28 cellular contexts compared by ENCODE assay signal in the genomic region with DNA sequence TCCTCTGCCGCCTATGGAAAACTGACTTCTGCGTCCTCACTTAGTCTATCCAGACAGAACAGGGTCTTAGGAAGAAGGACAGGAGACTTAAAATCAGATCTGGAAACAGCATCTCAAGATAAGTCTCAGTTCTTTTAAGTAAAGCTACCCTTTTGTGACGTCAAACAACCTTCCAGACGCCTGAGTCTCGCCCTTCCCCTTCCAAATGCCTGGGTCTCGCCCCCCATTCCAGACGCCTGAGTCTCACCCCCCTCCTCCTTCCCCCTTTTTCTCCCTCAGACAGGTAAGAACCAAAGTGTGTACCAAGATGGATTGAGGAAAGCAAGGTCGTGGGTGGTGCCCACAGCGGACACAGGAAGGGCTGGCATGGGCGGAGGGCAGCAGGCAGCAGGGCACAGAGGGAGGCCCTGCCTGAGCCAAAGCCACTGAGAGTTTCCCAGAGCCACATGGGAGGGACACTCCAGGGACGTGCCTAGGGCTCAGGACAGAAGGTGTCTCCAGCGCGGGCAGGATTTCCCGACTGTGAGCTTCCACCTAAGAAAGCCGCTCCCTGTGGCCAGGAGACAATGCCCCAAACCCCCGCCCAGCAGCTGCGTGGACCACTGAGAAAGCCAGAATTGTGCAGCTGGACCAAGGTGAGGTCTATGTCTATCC. TPM values are rescaled to one million over a fixed set of nuclear protein-coding genes. Genes with fewer than 3 reads are reported as not detected.
A peak's percentile ranks its signal among the peaks of the same experiment; 100 is the strongest.
DNase-seq lines count a peak whose midpoint lies in the region; ATAC-seq and TF ChIP-seq lines count a peak whose summit lies in the region.
"Had no signal": no experiment of that assay in that cellular context is flagged by ENCODE, and none has a peak within 500 bp of the region (broad histone marks: within the 10 kb centered on the region; RNA-seq: fewer than 3 reads in every experiment).

No MANE protein-coding gene starts in this region.

- no peak for TF ChIP-seq CTCF in hepatocyte (IDR thresholded peaks at IDR 0.05; ENCODE audit: poor library complexity)
- TF ChIP-seq CTCF in osteocyte (IDR thresholded peaks at IDR 0.05), result no peak
- no peak for TF ChIP-seq CTCF in WTC11 (IDR thresholded peaks at IDR 0.05)
- no peak for TF ChIP-seq CTCF in PC-9 (conservative IDR thresholded peaks at IDR 0.05)

- H3K4me2 ChIP-seq in hepatocyte, result no peak overlapping the region
- no peak overlapping the region for H3K4me2 ChIP-seq in PC-9
- H3K4me2 ChIP-seq: BLaER1 had no signal

- H2AFZ ChIP-seq in hepatocyte, result no peak overlapping the region
- no peak overlapping the region for H2AFZ ChIP-seq in PC-9

- WGBS in hepatocyte (ENCODE audit: low lambda C conversion rate, missing lambda C conversion rate), result 88% methylated on average over 14 of the region's 17 CpGs

- H3K27ac ChIP-seq in hepatocyte (no peak overlapping the region), PC-9 (no peak overlapping the region)
- H3K27ac ChIP-seq: BLaER1, heart left ventricle, skin epidermis, transverse colon had no signal

- no peak overlapping the region for H3K4me3 Mint-ChIP-seq in activated CD8-positive, alpha-beta memory T cell treated with anti-CD3 and anti-CD28 coated beads, Interleukin-2, amount 10 ng/mL, durations not matched to agents 7 days and 5 days
- H3K4me3 Mint-ChIP-seq in osteocyte (ENCODE audit: unreplicated experiment) (no peak overlapping the region), WTC11 (no peak overlapping the region)
- H3K4me3 Mint-ChIP-seq: activated naive CD4-positive, alpha-beta T cell treated with anti-CD3 and anti-CD28 coated beads for 36 hours; effector memory CD8-positive, alpha-beta T cell; naive thymus-derived CD8-positive, alpha-beta T cell had no signal

- DNase-seq in activated CD8-positive, alpha-beta memory T cell treated with anti-CD3 and anti-CD28 coated beads, Interleukin-2, amount 50 U/mL, for 48 hours, result peak; percentile 40
- no peak for DNase-seq in activated CD8-positive, alpha-beta memory T cell treated with anti-CD3 and anti-CD28 coated beads, Interleukin-2, amount 10 ng/mL, durations not matched to agents 7 days and 5 days
- DNase-seq in D341Med (ENCODE audit: low spot score) (peak; percentile 17), hepatocyte (ENCODE audit: low spot score) (peak; percentile 1), osteocyte (ENCODE audit: extremely low spot score, unreplicated experiment) (peak; percentile 75), WTC11 (ENCODE audit: low spot score) (no peak), PC-9 (no peak)
- DNase-seq: activated CD4-positive, alpha-beta T cell treated with anti-CD3 and anti-CD28 coated beads, Interleukin-2, amount 50 U/mL, for 4 hours; activated naive CD4-positive, alpha-beta T cell treated with anti-CD3 and anti-CD28 coated beads for 36 hours; amniotic stem cell; COR-L47; DND-41; effector memory CD8-positive, alpha-beta T cell; foreskin fibroblast; heart left ventricle; left cardiac atrium; midbrain; NCI-H1092 treated with DMSO at 0.1 percent for 48 hours; NCI-H1930; NCI-H526 treated with DMSO at 0.1 percent for 48 hours; nucleus accumbens; stimulated activated CD4-positive, alpha-beta T cell treated with anti-CD3 and anti-CD28 coated beads, Interleukin-1b, Interleukin-23, amount 100 ng/mL, for 48 hours; transverse colon had no signal

- H3K9me2 ChIP-seq in hepatocyte (replicated peaks; ENCODE audit: insufficient read depth) (no peaks in the 10 kb centered on the region), PC-9 (ENCODE audit: insufficient read depth) (no peaks in the 10 kb centered on the region)

- no peaks in the 10 kb centered on the region for H3K27me3 ChIP-seq in hepatocyte
- no peaks in the 10 kb centered on the region for H3K27me3 ChIP-seq in PC-9 (ENCODE audit: insufficient read depth, low read depth)
- H3K27me3 ChIP-seq: BLaER1, heart left ventricle, transverse colon had no signal

- H4K20me1 ChIP-seq in hepatocyte (ENCODE audit: insufficient read depth, poor library complexity, severe bottlenecking) (no peaks in the 10 kb centered on the region), PC-9 (ENCODE audit: insufficient read depth) (0 out of 2 replicates have a peak, but pooled peaks cover 3% of the 10 kb centered on the region)
- H4K20me1 ChIP-seq: BLaER1 had no signal

- no peak overlapping the region for H3K27ac Mint-ChIP-seq in activated CD8-positive, alpha-beta memory T cell treated with anti-CD3 and anti-CD28 coated beads, Interleukin-2, amount 10 ng/mL, durations not matched to agents 7 days and 5 days
- no peak overlapping the region for H3K27ac Mint-ChIP-seq in osteocyte (ENCODE audit: unreplicated experiment)
- no peak overlapping the region for H3K27ac Mint-ChIP-seq in WTC11
- H3K27ac Mint-ChIP-seq: activated naive CD4-positive, alpha-beta T cell treated with anti-CD3 and anti-CD28 coated beads for 36 hours; effector memory CD8-positive, alpha-beta T cell; naive thymus-derived CD8-positive, alpha-beta T cell had no signal

- H3F3A ChIP-seq in PC-9 (ENCODE audit: insufficient read depth, low read depth), result no peaks in the 10 kb centered on the region

- no peaks in the 10 kb centered on the region for H3K36me3 Mint-ChIP-seq in activated CD8-positive, alpha-beta memory T cell treated with anti-CD3 and anti-CD28 coated beads, Interleukin-2, amount 10 ng/mL, durations not matched to agents 7 days and 5 days
- H3K36me3 Mint-ChIP-seq in osteocyte (ENCODE audit: unreplicated experiment), result peaks cover 16% of the 10 kb centered on the region
- no peaks in the 10 kb centered on the region for H3K36me3 Mint-ChIP-seq in WTC11

- H3K4me1 Mint-ChIP-seq in activated CD8-positive, alpha-beta memory T cell treated with anti-CD3 and anti-CD28 coated beads, Interleukin-2, amount 10 ng/mL, durations not matched to agents 7 days and 5 days, result no peaks in the 10 kb centered on the region
- no peaks in the 10 kb centered on the region for H3K4me1 Mint-ChIP-seq in osteocyte (ENCODE audit: unreplicated experiment)
- no peaks in the 10 kb centered on the region for H3K4me1 Mint-ChIP-seq in WTC11

- H3K36me3 ChIP-seq in hepatocyte (replicated peaks; ENCODE audit: insufficient read depth, low read depth) (no peaks in the 10 kb centered on the region), PC-9 (ENCODE audit: low read depth) (peaks cover 6% of the 10 kb centered on the region)
- H3K36me3 ChIP-seq: transverse colon had no signal

- POLR2A ChIA-PET in WTC11 (lab: Charles Lee), result no interaction called here
- POLR2A ChIA-PET in PC-9 (lab: Charles Lee; ENCODE audit: unreplicated experiment), result interaction anchor here (0.6 kb wide), 1 partner anchor 98 kb away, joined by 4 read pairs; no protein-coding TSS in a partner anchor

- ATAC-seq in activated CD8-positive, alpha-beta memory T cell treated with anti-CD3 and anti-CD28 coated beads, Interleukin-2, amount 10 ng/mL, durations not matched to agents 7 days and 5 days, result no peak
- ATAC-seq in GM18502 (IDR thresholded peaks at IDR 0.05; ENCODE audit: poor library complexity, unreplicated experiment), result no peak
- ATAC-seq in WTC11, result no peak
- ATAC-seq: effector memory CD8-positive, alpha-beta T cell; HCT116; heart left ventricle; left cardiac atrium; naive thymus-derived CD8-positive, alpha-beta T cell had no signal

- no peaks in the 10 kb centered on the region for H3K79me2 ChIP-seq in hepatocyte
- H3K79me2 ChIP-seq in PC-9 (ENCODE audit: low read depth), result no peaks in the 10 kb centered on the region

- intact Hi-C loops in PC-9 (cut with micrococcal nuclease; ENCODE audit: unreplicated experiment), result no loop called here

- no peak overlapping the region for H3K4me3 ChIP-seq in hepatocyte
- H3K4me3 ChIP-seq in PC-9, result no peak overlapping the region
- H3K4me3 ChIP-seq: BLaER1, heart left ventricle, skin epidermis, transverse colon had no signal

- no TSS peak for BruUV-seq in PC-9 (replicated peaks; lab: Mats Ljungman, UMichigan)

- CTCF ChIA-PET in activated CD8-positive, alpha-beta memory T cell treated with anti-CD3 and anti-CD28 coated beads, Interleukin-2, amount 10 ng/mL, durations not matched to agents 7 days and 5 days (lab: Charles Lee), result interaction anchor here (1.1 kb wide), 1 partner anchor 11 kb away, joined by 3 read pairs; no protein-coding TSS in a partner anchor
- CTCF ChIA-PET in WTC11 (lab: Charles Lee) (interaction anchor here (1.7 kb wide), 1 partner anchor 9 kb away, joined by 4 read pairs; no protein-coding TSS in a partner anchor), PC-9 (lab: Charles Lee) (no interaction called here)

- H3K27me3 Mint-ChIP-seq in activated CD8-positive, alpha-beta memory T cell treated with anti-CD3 and anti-CD28 coated beads, Interleukin-2, amount 10 ng/mL, durations not matched to agents 7 days and 5 days, result no peaks in the 10 kb centered on the region
- H3K27me3 Mint-ChIP-seq in osteocyte (ENCODE audit: unreplicated experiment) (no peaks in the 10 kb centered on the region), WTC11 (ENCODE audit: low read depth) (peaks cover 3% of the 10 kb centered on the region; the same call in 1 of the 2 replicates)
- H3K27me3 Mint-ChIP-seq: effector memory CD8-positive, alpha-beta T cell; naive thymus-derived CD8-positive, alpha-beta T cell had no signal

- H3K9me3 Mint-ChIP-seq in activated CD8-positive, alpha-beta memory T cell treated with anti-CD3 and anti-CD28 coated beads, Interleukin-2, amount 10 ng/mL, durations not matched to agents 7 days and 5 days (ENCODE audit: low read depth), result no peaks in the 10 kb centered on the region
- H3K9me3 Mint-ChIP-seq in osteocyte (ENCODE audit: unreplicated experiment), result no peaks in the 10 kb centered on the region
- H3K9me3 Mint-ChIP-seq in WTC11, result no peaks in the 10 kb centered on the region
- H3K9me3 Mint-ChIP-seq: activated naive CD4-positive, alpha-beta T cell treated with anti-CD3 and anti-CD28 coated beads for 36 hours; effector memory CD8-positive, alpha-beta T cell; naive thymus-derived CD8-positive, alpha-beta T cell had no signal

- H3K4me1 ChIP-seq in hepatocyte (ENCODE audit: insufficient read depth) (no peaks in the 10 kb centered on the region), PC-9 (replicated peaks; ENCODE audit: insufficient read depth) (no peaks in the 10 kb centered on the region)
- H3K4me1 ChIP-seq: BLaER1, heart left ventricle, transverse colon had no signal

- H3K9me3 ChIP-seq in hepatocyte (ENCODE audit: low read depth) (no peaks in the 10 kb centered on the region), PC-9 (ENCODE audit: insufficient read depth, low read depth) (no peaks in the 10 kb centered on the region)
- H3K9me3 ChIP-seq: BLaER1, heart left ventricle, transverse colon had no signal

TF ChIP-seq in WTC11, 78 proteins besides CTCF, POLR2A, EP300 and RAD21 (continues in another document):
- no peak for TF ChIP-seq ELF4 (CRISPR knock-in tag; IDR thresholded peaks at IDR 0.05; ENCODE audit: low read depth)

RNA-seq across cellular contexts. Expression of a gene that starts 51.3 kb away (rescaled TPM):
- 10 to 100 TPM; 21.3 to 33.5 TPM for total RNA-seq in activated CD8-positive, alpha-beta memory T cell treated with anti-CD3 and anti-CD28 coated beads, Interleukin-2, amount 10 ng/mL, durations not matched to agents 7 days and 5 days
- total RNA-seq in hepatocyte (6.7 and 9.2 TPM in 2 replicates), osteocyte (16.9 and 28.5 TPM in 2 replicates), WTC11 (2021) (4.6 to 7.8 TPM (median 5.2 TPM) in 3 replicates), PC-9 (2021) (85.7 and 94.8 TPM in 2 replicates)
- polyA plus RNA-seq in hepatocyte, result 7.8 and 11.1 TPM in 2 replicates

RNA-seq across cellular contexts. Expression of a gene that starts 53.6 kb away (rescaled TPM):
- 10 to 100 TPM; 10.0 to 10.1 TPM for total RNA-seq in activated CD8-positive, alpha-beta memory T cell treated with anti-CD3 and anti-CD28 coated beads, Interleukin-2, amount 10 ng/mL, durations not matched to agents 7 days and 5 days
- total RNA-seq in hepatocyte, result 4.6 and 4.8 TPM in 2 replicates
- 6.3 and 6.8 TPM in 2 replicates for polyA plus RNA-seq in hepatocyte
- 3.8 and 5.9 TPM in 2 replicates for total RNA-seq in osteocyte
- 2.2 to 2.3 TPM (median 2.2 TPM) in 3 replicates for total RNA-seq in WTC11 (2021)
- 10.9 and 11.5 TPM in 2 replicates for total RNA-seq in PC-9 (2021)

Comparison
In these comparisons a context has a peak if more than half of its experiments do, and no peak if none do; other contexts are left out.
1. DNase-seq: peak in activated CD8-positive, alpha-beta memory T cell treated with anti-CD3 and anti-CD28 coated beads, Interleukin-2, amount 50 U/mL, for 48 hours (single experiment), D341Med (single experiment), hepatocyte (single experiment) and osteocyte (single experiment); none in activated CD8-positive, alpha-beta memory T cell treated with anti-CD3 and anti-CD28 coated beads, Interleukin-2, amount 10 ng/mL, durations not matched to agents 7 days and 5 days (single experiment), WTC11 (single experiment) and PC-9 (0 of 2).